In genomic region chr2:23712756-23713151, GRCh38 we compare ENCODE assay signal across 28 cellular contexts.
A peak's percentile ranks its signal among the peaks of the same experiment; 100 is the strongest.
DNase-seq lines count a peak whose midpoint lies in the region; TF ChIP-seq lines count a peak whose summit lies in the region.
"Had no signal": no experiment of that assay in that cellular context is flagged by ENCODE, and none has a peak within 500 bp of the region (broad histone marks: within the 10 kb centered on the region; RNA-seq: fewer than 3 reads in every experiment).

No MANE protein-coding gene starts in this region.

- DNase-seq in AG10803 (ENCODE audit: low read depth) (peak; percentile 5), NT2/D1 (ENCODE audit: low read depth, low spot score) (no peak), osteocyte (ENCODE audit: extremely low spot score, unreplicated experiment) (no peak), AG08396 (ENCODE audit: low spot score) (no peak), adrenal gland (no peak), HCEC 1CT (no peak)
- DNase-seq: activated T-cell treated with anti-CD3 and anti-CD28 coated beads for 4 hours; COR-L47; dermis blood vessel endothelial cell; GF-D8; islet precursor cell; lower lobe of right lung; mucosa of descending colon; NCI-H1417 treated with DMSO at 0.1 percent for 48 hours; NCI-H2081; NCI-H446 treated with DMSO at 0.1 percent for 48 hours; NCI-H82; stimulated activated CD4-positive, alpha-beta T cell treated with anti-CD3 and anti-CD28 coated beads, Interleukin-1b, Interleukin-23, amount 100 ng/mL, for 48 hours; stimulated activated CD8-positive, alpha-beta memory T cell treated with anti-CD3 and anti-CD28 coated beads, Interleukin-4, amount 100 ng/mL, for 48 hours; stimulated activated naive CD8-positive, alpha-beta T cell treated with anti-CD3 and anti-CD28 coated beads, Interleukin-15, amount 100 ng/mL, for 72 hours had no signal

- no peaks in the 10 kb centered on the region for H3K27me3 ChIP-seq in NT2/D1 (ENCODE audit: insufficient read depth, insufficient read length)
- no peaks in the 10 kb centered on the region for H3K27me3 ChIP-seq in iPS-20b (ENCODE audit: insufficient read depth, low read length)
- H3K27me3 ChIP-seq in adrenal gland = no peaks in the 10 kb centered on the region
- H3K27me3 ChIP-seq: BLaER1 treated with 17β-estradiol and CSF1 and Interleukin-3, amounts not matched to agents 10 nM and 100 nM; gastroesophageal sphincter; neutrophil; tibial artery had no signal

- intact Hi-C loops in adrenal gland (cut with DNase I) = no loop called here

- H3K4me1 ChIP-seq in NT2/D1 (ENCODE audit: insufficient read depth, insufficient read length) (no peaks in the 10 kb centered on the region), iPS-20b (ENCODE audit: insufficient read depth, low read length) (peaks cover 11% of the 10 kb centered on the region; the same call in 1 of the 2 replicates), adrenal gland (replicated peaks in 1 of 2) (peaks cover 0 to 11% of the 10 kb centered on the region in 2 donors)

- H3K36me3 ChIP-seq in NT2/D1 (ENCODE audit: insufficient read depth, insufficient read length, low read length) (peaks cover 2% of the 10 kb centered on the region), iPS-20b (ENCODE audit: insufficient read depth, low read depth, low read length) (no peaks in the 10 kb centered on the region), adrenal gland (replicated peaks in 1 of 2) (peaks cover 0 to 3% of the 10 kb centered on the region in 2 donors)
- H3K36me3 ChIP-seq: neutrophil had no signal

- H3K27ac ChIP-seq in iPS-20b (ENCODE audit: low read length) = peak overlapping the region; percentile 25
- no peak overlapping the region for H3K27ac ChIP-seq in adrenal gland
- H3K27ac ChIP-seq: BLaER1 treated with 17β-estradiol and CSF1 and Interleukin-3, amounts not matched to agents 10 nM and 100 nM; gastroesophageal sphincter; lower lobe of right lung; neutrophil; tibial artery had no signal

- H3K36me3 Mint-ChIP-seq in osteocyte (ENCODE audit: unreplicated experiment) = peaks cover 12% of the 10 kb centered on the region
- H3K36me3 Mint-ChIP-seq: activated naive CD4-positive, alpha-beta T cell treated with anti-CD3 and anti-CD28 coated beads, Interleukin-2, amount 50 U/mL, for 72 hours had no signal

- H3K9me3 Mint-ChIP-seq in osteocyte (ENCODE audit: unreplicated experiment) = no peaks in the 10 kb centered on the region
- H3K9me3 Mint-ChIP-seq: activated naive CD4-positive, alpha-beta T cell treated with anti-CD3 and anti-CD28 coated beads, Interleukin-2, amount 50 U/mL, for 72 hours; central memory CD8-positive, alpha-beta T cell; stimulated activated naive CD8-positive, alpha-beta T cell treated with anti-CD3 and anti-CD28 coated beads, Interleukin-15, amount 100 ng/mL, for 72 hours had no signal

- WGBS in adrenal gland, 4 donors = 78 to 85% (median 81%) methylated on average over 2 of the region's 2 CpGs

- TF ChIP-seq CTCF in AG10803 (conservative IDR thresholded peaks at IDR 0.05; ENCODE audit: low read length) (no peak), osteocyte (IDR thresholded peaks at IDR 0.05) (peak; percentile 17), adrenal gland (IDR thresholded peaks at IDR 0.05) (no peak)

- H3K9ac ChIP-seq in NT2/D1 (ENCODE audit: insufficient read length, low read depth) (peak overlapping the region; percentile 44), iPS-20b (ENCODE audit: low read depth, low read length) (no peak overlapping the region; the same call in 1 of the 2 replicates)
- H3K9ac ChIP-seq: BLaER1 treated with 17β-estradiol and CSF1 and Interleukin-3, amounts not matched to agents 10 nM and 100 nM had no signal

- H3K4me3 ChIP-seq in AG10803 (ENCODE audit: low read length) (no peak overlapping the region), NT2/D1 (ENCODE audit: insufficient read length, low read depth) (no peak overlapping the region), iPS-20b (ENCODE audit: low read length) (no peak overlapping the region), adrenal gland (no peak overlapping the region)
- H3K4me3 ChIP-seq: BLaER1 treated with 17β-estradiol and CSF1 and Interleukin-3, amounts not matched to agents 10 nM and 100 nM; gastroesophageal sphincter; lower lobe of right lung; mucosa of descending colon; smooth muscle cell; tibial artery had no signal

- H3K27ac Mint-ChIP-seq in osteocyte (ENCODE audit: unreplicated experiment) = peak overlapping the region; percentile 77
- H3K27ac Mint-ChIP-seq: activated naive CD4-positive, alpha-beta T cell treated with anti-CD3 and anti-CD28 coated beads, Interleukin-2, amount 50 U/mL, for 72 hours had no signal

- no peaks in the 10 kb centered on the region for H3K9me3 ChIP-seq in NT2/D1 (ENCODE audit: insufficient read depth, low read length)
- no peaks in the 10 kb centered on the region for H3K9me3 ChIP-seq in iPS-20b (ENCODE audit: insufficient read depth, low read depth, low read length)
- H3K9me3 ChIP-seq in adrenal gland (replicated peaks in 1 of 3) = no peaks in the 10 kb centered on the region
- H3K9me3 ChIP-seq: BLaER1 treated with 17β-estradiol and CSF1 and Interleukin-3, amounts not matched to agents 10 nM and 100 nM; gastroesophageal sphincter; lower lobe of right lung; mucosa of descending colon; neutrophil; tibial artery had no signal

- TF ChIP-seq POLR2A in adrenal gland (IDR thresholded peaks at IDR 0.05) = no peak

- H3K4me1 Mint-ChIP-seq in osteocyte (ENCODE audit: unreplicated experiment) = peaks cover 22% of the 10 kb centered on the region
- H3K4me1 Mint-ChIP-seq: central memory CD8-positive, alpha-beta T cell; stimulated activated naive CD8-positive, alpha-beta T cell treated with anti-CD3 and anti-CD28 coated beads, Interleukin-15, amount 100 ng/mL, for 72 hours had no signal

- no peaks in the 10 kb centered on the region for H3K27me3 Mint-ChIP-seq in osteocyte (ENCODE audit: unreplicated experiment)
- H3K27me3 Mint-ChIP-seq: central memory CD8-positive, alpha-beta T cell; stimulated activated naive CD8-positive, alpha-beta T cell treated with anti-CD3 and anti-CD28 coated beads, Interleukin-15, amount 100 ng/mL, for 72 hours had no signal

- no peak overlapping the region for H3K4me3 Mint-ChIP-seq in osteocyte (ENCODE audit: unreplicated experiment)
- H3K4me3 Mint-ChIP-seq: central memory CD8-positive, alpha-beta T cell; stimulated activated naive CD8-positive, alpha-beta T cell treated with anti-CD3 and anti-CD28 coated beads, Interleukin-15, amount 100 ng/mL, for 72 hours had no signal
